ENCODE assay signal across 12 cellular contexts in the genomic region with DNA sequence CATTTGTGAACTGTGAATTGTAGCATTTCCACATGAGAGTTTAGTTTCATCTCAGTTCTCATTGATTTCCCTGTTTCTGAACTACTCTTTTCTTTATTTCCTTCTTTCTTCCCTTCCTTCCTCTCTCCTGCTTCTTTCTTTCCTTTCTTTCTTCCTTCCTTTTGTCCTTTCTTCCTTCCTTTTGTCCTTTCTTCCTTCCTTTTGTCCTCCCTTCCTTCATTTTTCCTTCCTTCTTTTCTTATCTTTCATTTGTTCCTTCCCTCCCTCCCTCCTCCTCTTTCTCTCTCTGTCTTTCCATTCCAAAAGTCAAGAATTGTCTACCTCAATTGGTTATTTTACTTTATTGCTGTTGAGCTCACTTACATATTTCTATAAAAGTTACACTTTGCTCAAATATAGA. TPM values are rescaled to one million over a fixed set of nuclear protein-coding genes. Genes with fewer than 3 reads are reported as not detected.
"Had no signal": no experiment of that assay in that cellular context is flagged by ENCODE, and none has a peak within 500 bp of the region (broad histone marks: within the 10 kb centered on the region; RNA-seq: fewer than 3 reads in every experiment).

No MANE protein-coding gene starts in this region.

- ATAC-seq: GM23338, HCT116 had no signal

- H3K4me3 ChIP-seq: GM23248, GM23338, HAP-1 had no signal

- H3K4me2 ChIP-seq: GM23338 had no signal

- H2AFZ ChIP-seq: GM23248, GM23338 had no signal

- H3K9me3 ChIP-seq: HAP-1 had no signal

- H3K27ac ChIP-seq: GM23248 had no signal

- FAIRE-seq: H1, H54 had no signal

- DNase-seq: GM23248, GOT3, H7, H9, HCEC 1CT, HFFc6 had no signal

- H3K9ac ChIP-seq: GM23248 had no signal

- H3K36me3 ChIP-seq: HAP-1 had no signal

RNA-seq across cellular contexts. Expression of a gene that starts 2.9 kb away (rescaled TPM):
- total RNA-seq: H1, H4, H7, H9 had no signal
- polyA plus RNA-seq: GM23248 had no signal
